ENCODE assay signal across 2 cellular contexts in genomic region chr7:45033931-45034290, GRCh38.
TF ChIP-seq lines count a peak whose summit lies in the region.

No MANE protein-coding gene starts in this region.

TF ChIP-seq in GM23338, 12 proteins besides CTCF, POLR2A, EP300 and RAD21:
- TF ChIP-seq POLR2AphosphoS5 (IDR thresholded peaks at IDR 0.05; ENCODE audit: low read depth) (no peak), EZH2 (IDR thresholded peaks at IDR 0.05; ENCODE audit: low read depth, unreplicated experiment) (no peak), ZNF114 (CRISPR knock-in tag; IDR thresholded peaks at IDR 0.05) (no peak), CREB1 (CRISPR knock-in tag; IDR thresholded peaks at IDR 0.05; ENCODE audit: low read depth) (no peak), ZNF331 (CRISPR knock-in tag; IDR thresholded peaks at IDR 0.05; ENCODE audit: low read depth) (no peak)
- TF ChIP-seq, protein P1, sequence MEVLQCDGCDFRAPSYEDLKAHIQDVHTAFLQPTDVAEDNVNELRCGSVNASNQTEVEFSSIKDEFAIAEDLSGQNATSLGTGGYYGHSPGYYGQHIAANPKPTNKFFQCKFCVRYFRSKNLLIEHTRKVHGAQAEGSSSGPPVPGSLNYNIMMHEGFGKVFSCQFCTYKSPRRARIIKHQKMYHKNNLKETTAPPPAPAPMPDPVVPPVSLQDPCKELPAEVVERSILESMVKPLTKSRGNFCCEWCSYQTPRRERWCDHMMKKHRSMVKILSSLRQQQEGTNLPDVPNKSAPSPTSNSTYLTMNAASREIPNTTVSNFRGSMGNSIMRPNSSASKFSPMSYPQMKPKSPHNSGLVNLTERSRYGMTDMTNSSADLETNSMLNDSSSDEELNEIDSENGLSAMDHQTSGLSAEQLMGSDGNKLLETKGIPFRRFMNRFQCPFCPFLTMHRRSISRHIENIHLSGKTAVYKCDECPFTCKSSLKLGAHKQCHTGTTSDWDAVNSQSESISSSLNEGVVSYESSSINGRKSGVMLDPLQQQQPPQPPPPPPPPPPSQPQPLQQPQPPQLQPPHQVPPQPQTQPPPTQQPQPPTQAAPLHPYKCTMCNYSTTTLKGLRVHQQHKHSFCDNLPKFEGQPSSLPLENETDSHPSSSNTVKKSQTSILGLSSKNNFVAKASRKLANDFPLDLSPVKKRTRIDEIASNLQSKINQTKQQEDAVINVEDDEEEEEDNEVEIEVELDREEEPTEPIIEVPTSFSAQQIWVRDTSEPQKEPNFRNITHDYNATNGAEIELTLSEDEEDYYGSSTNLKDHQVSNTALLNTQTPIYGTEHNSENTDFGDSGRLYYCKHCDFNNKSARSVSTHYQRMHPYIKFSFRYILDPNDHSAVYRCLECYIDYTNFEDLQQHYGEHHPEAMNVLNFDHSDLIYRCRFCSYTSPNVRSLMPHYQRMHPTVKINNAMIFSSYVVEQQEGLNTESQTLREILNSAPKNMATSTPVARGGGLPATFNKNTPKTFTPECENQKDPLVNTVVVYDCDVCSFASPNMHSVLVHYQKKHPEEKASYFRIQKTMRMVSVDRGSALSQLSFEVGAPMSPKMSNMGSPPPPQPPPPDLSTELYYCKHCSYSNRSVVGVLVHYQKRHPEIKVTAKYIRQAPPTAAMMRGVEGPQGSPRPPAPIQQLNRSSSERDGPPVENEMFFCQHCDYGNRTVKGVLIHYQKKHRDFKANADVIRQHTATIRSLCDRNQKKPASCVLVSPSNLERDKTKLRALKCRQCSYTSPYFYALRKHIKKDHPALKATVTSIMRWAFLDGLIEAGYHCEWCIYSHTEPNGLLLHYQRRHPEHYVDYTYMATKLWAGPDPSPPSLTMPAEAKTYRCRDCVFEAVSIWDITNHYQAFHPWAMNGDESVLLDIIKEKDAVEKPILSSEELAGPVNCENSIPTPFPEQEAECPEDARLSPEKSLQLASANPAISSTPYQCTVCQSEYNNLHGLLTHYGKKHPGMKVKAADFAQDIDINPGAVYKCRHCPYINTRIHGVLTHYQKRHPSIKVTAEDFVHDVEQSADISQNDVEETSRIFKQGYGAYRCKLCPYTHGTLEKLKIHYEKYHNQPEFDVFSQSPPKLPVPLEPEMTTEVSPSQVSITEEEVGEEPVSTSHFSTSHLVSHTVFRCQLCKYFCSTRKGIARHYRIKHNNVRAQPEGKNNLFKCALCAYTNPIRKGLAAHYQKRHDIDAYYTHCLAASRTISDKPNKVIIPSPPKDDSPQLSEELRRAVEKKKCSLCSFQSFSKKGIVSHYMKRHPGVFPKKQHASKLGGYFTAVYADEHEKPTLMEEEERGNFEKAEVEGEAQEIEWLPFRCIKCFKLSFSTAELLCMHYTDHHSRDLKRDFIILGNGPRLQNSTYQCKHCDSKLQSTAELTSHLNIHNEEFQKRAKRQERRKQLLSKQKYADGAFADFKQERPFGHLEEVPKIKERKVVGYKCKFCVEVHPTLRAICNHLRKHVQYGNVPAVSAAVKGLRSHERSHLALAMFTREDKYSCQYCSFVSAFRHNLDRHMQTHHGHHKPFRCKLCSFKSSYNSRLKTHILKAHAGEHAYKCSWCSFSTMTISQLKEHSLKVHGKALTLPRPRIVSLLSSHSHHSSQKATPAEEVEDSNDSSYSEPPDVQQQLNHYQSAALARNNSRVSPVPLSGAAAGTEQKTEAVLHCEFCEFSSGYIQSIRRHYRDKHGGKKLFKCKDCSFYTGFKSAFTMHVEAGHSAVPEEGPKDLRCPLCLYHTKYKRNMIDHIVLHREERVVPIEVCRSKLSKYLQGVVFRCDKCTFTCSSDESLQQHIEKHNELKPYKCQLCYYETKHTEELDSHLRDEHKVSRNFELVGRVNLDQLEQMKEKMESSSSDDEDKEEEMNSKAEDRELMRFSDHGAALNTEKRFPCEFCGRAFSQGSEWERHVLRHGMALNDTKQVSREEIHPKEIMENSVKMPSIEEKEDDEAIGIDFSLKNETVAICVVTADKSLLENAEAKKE (CRISPR knock-in tag; IDR thresholded peaks at IDR 0.05): no peak

TF ChIP-seq in K562, 482 proteins besides CTCF, POLR2A, EP300 and RAD21:
- no peak for TF ChIP-seq EGR1 (conservative IDR thresholded peaks at IDR 0.05)
- no peak for TF ChIP-seq ZNF121 (CRISPR knock-in tag; conservative IDR thresholded peaks at IDR 0.05)
- no peak for TF ChIP-seq EHMT2 (IDR thresholded peaks at IDR 0.05)
- TF ChIP-seq STAT5B (CRISPR knock-in tag; IDR thresholded peaks at IDR 0.05): no peak
- no peak for TF ChIP-seq WHSC1 (IDR thresholded peaks at IDR 0.05; ENCODE audit: low read length)
- no peak for TF ChIP-seq ELK3 (CRISPR knock-in tag; IDR thresholded peaks at IDR 0.05)
- TF ChIP-seq, protein P2, sequence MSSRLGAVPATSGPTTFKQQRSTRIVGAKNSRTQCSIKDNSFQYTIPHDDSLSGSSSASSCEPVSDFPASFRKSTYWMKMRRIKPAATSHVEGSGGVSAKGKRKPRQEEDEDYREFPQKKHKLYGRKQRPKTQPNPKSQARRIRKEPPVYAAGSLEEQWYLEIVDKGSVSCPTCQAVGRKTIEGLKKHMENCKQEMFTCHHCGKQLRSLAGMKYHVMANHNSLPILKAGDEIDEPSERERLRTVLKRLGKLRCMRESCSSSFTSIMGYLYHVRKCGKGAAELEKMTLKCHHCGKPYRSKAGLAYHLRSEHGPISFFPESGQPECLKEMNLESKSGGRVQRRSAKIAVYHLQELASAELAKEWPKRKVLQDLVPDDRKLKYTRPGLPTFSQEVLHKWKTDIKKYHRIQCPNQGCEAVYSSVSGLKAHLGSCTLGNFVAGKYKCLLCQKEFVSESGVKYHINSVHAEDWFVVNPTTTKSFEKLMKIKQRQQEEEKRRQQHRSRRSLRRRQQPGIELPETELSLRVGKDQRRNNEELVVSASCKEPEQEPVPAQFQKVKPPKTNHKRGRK (tag; IDR thresholded peaks at IDR 0.05): no peak
- TF ChIP-seq PKNOX1 (IDR thresholded peaks at IDR 0.05): no peak
- TF ChIP-seq, protein P3, sequence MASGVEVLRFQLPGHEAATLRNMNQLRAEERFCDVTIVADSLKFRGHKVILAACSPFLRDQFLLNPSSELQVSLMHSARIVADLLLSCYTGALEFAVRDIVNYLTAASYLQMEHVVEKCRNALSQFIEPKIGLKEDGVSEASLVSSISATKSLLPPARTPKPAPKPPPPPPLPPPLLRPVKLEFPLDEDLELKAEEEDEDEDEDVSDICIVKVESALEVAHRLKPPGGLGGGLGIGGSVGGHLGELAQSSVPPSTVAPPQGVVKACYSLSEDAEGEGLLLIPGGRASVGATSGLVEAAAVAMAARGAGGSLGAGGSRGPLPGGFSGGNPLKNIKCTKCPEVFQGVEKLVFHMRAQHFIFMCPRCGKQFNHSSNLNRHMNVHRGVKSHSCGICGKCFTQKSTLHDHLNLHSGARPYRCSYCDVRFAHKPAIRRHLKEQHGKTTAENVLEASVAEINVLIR (CRISPR knock-in tag; IDR thresholded peaks at IDR 0.05): no peak
- no peak for TF ChIP-seq MXI1 (IDR thresholded peaks at IDR 0.05; ENCODE audit: low read depth, low read length)
- no peak for TF ChIP-seq FOXJ3 (CRISPR knock-in tag; IDR thresholded peaks at IDR 0.05)
- no peak for TF ChIP-seq TBP (optimal IDR thresholded peaks at IDR 0.05; ENCODE audit: low read depth, low read length)
- no peak for TF ChIP-seq TFAP4 (CRISPR knock-in tag; IDR thresholded peaks at IDR 0.05; ENCODE audit: borderline replicate concordance)
- TF ChIP-seq, protein P4, sequence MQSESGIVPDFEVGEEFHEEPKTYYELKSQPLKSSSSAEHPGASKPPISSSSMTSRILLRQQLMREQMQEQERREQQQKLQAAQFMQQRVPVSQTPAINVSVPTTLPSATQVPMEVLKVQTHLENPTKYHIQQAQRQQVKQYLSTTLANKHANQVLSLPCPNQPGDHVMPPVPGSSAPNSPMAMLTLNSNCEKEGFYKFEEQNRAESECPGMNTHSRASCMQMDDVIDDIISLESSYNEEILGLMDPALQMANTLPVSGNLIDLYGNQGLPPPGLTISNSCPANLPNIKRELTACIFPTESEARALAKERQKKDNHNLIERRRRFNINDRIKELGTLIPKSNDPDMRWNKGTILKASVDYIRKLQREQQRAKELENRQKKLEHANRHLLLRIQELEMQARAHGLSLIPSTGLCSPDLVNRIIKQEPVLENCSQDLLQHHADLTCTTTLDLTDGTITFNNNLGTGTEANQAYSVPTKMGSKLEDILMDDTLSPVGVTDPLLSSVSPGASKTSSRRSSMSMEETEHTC (IDR thresholded peaks at IDR 0.05): no peak
- TF ChIP-seq CHD7 (IDR thresholded peaks at IDR 0.05; ENCODE audit: low read depth, low read length): no peak
- TF ChIP-seq SMAD2 (IDR thresholded peaks at IDR 0.05; ENCODE audit: low read depth, low read length): no peak
- no peak for TF ChIP-seq ZNF583 (CRISPR knock-in tag; IDR thresholded peaks at IDR 0.05)
